1 cellular context compared by ENCODE assay signal in the genomic region with DNA sequence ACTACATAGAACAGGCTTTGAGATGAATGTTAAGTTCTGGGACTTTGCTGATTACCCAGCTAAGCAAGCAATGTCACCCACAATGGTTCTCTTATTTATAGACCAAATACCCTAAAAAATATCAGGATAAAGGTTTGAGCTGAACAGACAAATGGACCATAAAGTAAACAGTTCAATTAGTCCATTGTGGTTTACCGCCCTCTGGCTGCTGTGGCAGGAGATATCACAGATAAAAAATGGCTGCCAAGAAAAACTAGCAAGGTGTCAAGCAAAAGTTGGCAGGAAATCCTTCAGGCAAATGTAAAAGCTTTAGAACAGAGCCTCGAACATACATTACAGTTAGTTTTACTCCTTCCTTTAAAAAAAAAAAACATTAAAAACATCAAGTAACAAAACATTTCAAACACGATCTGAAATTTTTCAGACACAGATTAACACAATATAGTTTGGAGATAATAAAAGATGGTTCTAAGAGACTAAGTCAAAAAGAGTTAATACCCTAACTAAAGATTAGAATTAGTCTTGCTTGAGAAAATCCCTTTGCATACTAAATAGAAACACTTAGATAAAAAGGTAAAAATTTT.
A peak's percentile ranks its signal among the peaks of the same experiment; 100 is the strongest.
TF ChIP-seq lines count a peak whose summit lies in the region.

No MANE protein-coding gene starts in this region.

TF ChIP-seq in HCT116, 20 proteins besides CTCF, POLR2A, EP300 and RAD21 (continued from another document):
- TF ChIP-seq ELF1 (IDR thresholded peaks at IDR 0.05; ENCODE audit: borderline replicate concordance, low read depth) (no peak), CBX3 (IDR thresholded peaks at IDR 0.05; ENCODE audit: low read depth) (peak; percentile 49; the same call in 1 of the 2 replicates), ZNF274 (IDR thresholded peaks at IDR 0.05; ENCODE audit: low read depth, low read length) (no peak), SIN3A (IDR thresholded peaks at IDR 0.05; ENCODE audit: low read depth) (no peak)
- TF ChIP-seq, protein P1, sequence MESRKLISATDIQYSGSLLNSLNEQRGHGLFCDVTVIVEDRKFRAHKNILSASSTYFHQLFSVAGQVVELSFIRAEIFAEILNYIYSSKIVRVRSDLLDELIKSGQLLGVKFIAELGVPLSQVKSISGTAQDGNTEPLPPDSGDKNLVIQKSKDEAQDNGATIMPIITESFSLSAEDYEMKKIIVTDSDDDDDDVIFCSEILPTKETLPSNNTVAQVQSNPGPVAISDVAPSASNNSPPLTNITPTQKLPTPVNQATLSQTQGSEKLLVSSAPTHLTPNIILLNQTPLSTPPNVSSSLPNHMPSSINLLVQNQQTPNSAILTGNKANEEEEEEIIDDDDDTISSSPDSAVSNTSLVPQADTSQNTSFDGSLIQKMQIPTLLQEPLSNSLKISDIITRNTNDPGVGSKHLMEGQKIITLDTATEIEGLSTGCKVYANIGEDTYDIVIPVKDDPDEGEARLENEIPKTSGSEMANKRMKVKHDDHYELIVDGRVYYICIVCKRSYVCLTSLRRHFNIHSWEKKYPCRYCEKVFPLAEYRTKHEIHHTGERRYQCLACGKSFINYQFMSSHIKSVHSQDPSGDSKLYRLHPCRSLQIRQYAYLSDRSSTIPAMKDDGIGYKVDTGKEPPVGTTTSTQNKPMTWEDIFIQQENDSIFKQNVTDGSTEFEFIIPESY (IDR thresholded peaks at IDR 0.05; ENCODE audit: extremely low read depth, insufficient replicate concordance, low read length) = no peak
TF ChIP-seq in HCT116: peak in this region for 2.
